8 cellular contexts compared by ENCODE assay signal in genomic region chr9:115015018-115015635, GRCh38.
DNase-seq lines count a peak whose midpoint lies in the region; ATAC-seq and TF ChIP-seq lines count a peak whose summit lies in the region.

No MANE protein-coding gene starts in this region.

- no peak overlapping the region for H2AFZ ChIP-seq in PC-9

- CTCF ChIA-PET in PC-9 (lab: Charles Lee) = interaction anchor here (0.6 kb wide), 2 partner anchors 169 to 353 kb away, joined by 4 to 10 read pairs; no protein-coding TSS in a partner anchor

- no peaks in the 10 kb centered on the region for H3F3A ChIP-seq in PC-9 (ENCODE audit: insufficient read depth, low read depth)

- no peaks in the 10 kb centered on the region for H3K9me3 ChIP-seq in PC-9 (ENCODE audit: insufficient read depth, low read depth)
- no peaks in the 10 kb centered on the region for H3K9me3 ChIP-seq in effector memory CD4-positive, alpha-beta T cell (ENCODE audit: control insufficient read depth, low read length)

- no peaks in the 10 kb centered on the region for H3K4me1 ChIP-seq in PC-9 (replicated peaks; ENCODE audit: insufficient read depth)
- H3K4me1 ChIP-seq in effector memory CD4-positive, alpha-beta T cell (ENCODE audit: control insufficient read depth, insufficient read depth, low read length, poor library complexity, severe bottlenecking) = peaks cover 7% of the 10 kb centered on the region

- H3K4me2 ChIP-seq in PC-9 = no peak overlapping the region

- TF ChIP-seq CTCF in GM13976 (IDR thresholded peaks at IDR 0.05; ENCODE audit: borderline replicate concordance, control extremely low read depth, extremely low read depth, insufficient read depth, missing control alignments) (peak; percentile 49), PC-9 (conservative IDR thresholded peaks at IDR 0.05) (peak; percentile 75), retinal pigment epithelial cell (conservative IDR thresholded peaks at IDR 0.05; ENCODE audit: low read depth, low read length) (peak; percentile 83)

- H3K4me3 ChIP-seq in PC-9 = no peak overlapping the region
- H3K4me3 ChIP-seq in retinal pigment epithelial cell (ENCODE audit: low read length) = no peak overlapping the region
- H3K4me3 ChIP-seq in effector memory CD4-positive, alpha-beta T cell (ENCODE audit: insufficient read depth, low read depth, low read length, poor library complexity, severe bottlenecking) = no peak overlapping the region

- no TSS peak for BruUV-seq in PC-9 (replicated peaks; lab: Mats Ljungman, UMichigan)

- H3K27ac ChIP-seq in PC-9 = no peak overlapping the region
- H3K27ac ChIP-seq in effector memory CD4-positive, alpha-beta T cell (ENCODE audit: insufficient read depth, low read length, poor library complexity, severe bottlenecking) = no peak overlapping the region

- no peaks in the 10 kb centered on the region for H3K79me2 ChIP-seq in PC-9 (ENCODE audit: low read depth)

- no peaks in the 10 kb centered on the region for H3K9me2 ChIP-seq in PC-9 (ENCODE audit: insufficient read depth)

- intact Hi-C loops in PC-9 (cut with micrococcal nuclease; ENCODE audit: unreplicated experiment) = loop anchor here (2.0 to 5.0 kb wide), 2 partner anchors 212 to 510 kb away; no protein-coding TSS in a partner anchor

- ATAC-seq in GM21528 (IDR thresholded peaks at IDR 0.05; ENCODE audit: low FRiP score, unreplicated experiment) = no peak
- no peak for ATAC-seq in GM21360 (IDR thresholded peaks at IDR 0.05; ENCODE audit: unreplicated experiment)

- POLR2A ChIA-PET in PC-9 (lab: Charles Lee; ENCODE audit: unreplicated experiment) = interaction anchor here (0.7 kb wide), 1 partner anchor 309 kb away, joined by 3 read pairs; no protein-coding TSS in a partner anchor

- peaks cover 17% of the 10 kb centered on the region; the same call in 1 of the 2 replicates for H3K27me3 ChIP-seq in PC-9 (ENCODE audit: insufficient read depth, low read depth)
- H3K27me3 ChIP-seq in effector memory CD4-positive, alpha-beta T cell (replicated peaks; ENCODE audit: control insufficient read depth, insufficient read depth, low read length, poor library complexity, severe bottlenecking) = no peaks in the 10 kb centered on the region

- no peaks in the 10 kb centered on the region for H4K20me1 ChIP-seq in PC-9 (ENCODE audit: insufficient read depth)

- in situ Hi-C loops in GM13976 (cut with MboI; ENCODE audit: low sequenced_read_pairs, unreplicated experiment) = loop anchor here (25.0 kb wide), 2 partner anchors 497 to 603 kb away; no protein-coding TSS in a partner anchor

- DNase-seq in 8988T (peak; percentile 26), GM13976 (ENCODE audit: low spot score) (no peak), PC-9 (peak in 1 of 2 experiments; percentile 39), fibroblast of peridontal ligament (ENCODE audit: extremely low read depth) (peak; percentile 79), retinal pigment epithelial cell (ENCODE audit: low read depth) (no peak)
- no peak for DNase-seq in effector memory CD4-positive, alpha-beta T cell

- no peaks in the 10 kb centered on the region for H3K36me3 ChIP-seq in PC-9 (ENCODE audit: low read depth)
- H3K36me3 ChIP-seq in effector memory CD4-positive, alpha-beta T cell (ENCODE audit: control insufficient read depth, insufficient read depth, low read length) = no peaks in the 10 kb centered on the region

Comparison
In these comparisons a context has a peak if more than half of its experiments do, and no peak if none do; other contexts are left out.
1. DNase-seq: peak in 8988T (single experiment) and fibroblast of peridontal ligament (single experiment); none in GM13976 (single experiment), retinal pigment epithelial cell (single experiment) and effector memory CD4-positive, alpha-beta T cell (0 of 3).
2. Peak in every context shown above with its lines, with median percentiles within 50 percentile points of each other: CTCF ChIP-seq.